Comparison of ENCODE assay signal across 23 cellular contexts in the genomic region with DNA sequence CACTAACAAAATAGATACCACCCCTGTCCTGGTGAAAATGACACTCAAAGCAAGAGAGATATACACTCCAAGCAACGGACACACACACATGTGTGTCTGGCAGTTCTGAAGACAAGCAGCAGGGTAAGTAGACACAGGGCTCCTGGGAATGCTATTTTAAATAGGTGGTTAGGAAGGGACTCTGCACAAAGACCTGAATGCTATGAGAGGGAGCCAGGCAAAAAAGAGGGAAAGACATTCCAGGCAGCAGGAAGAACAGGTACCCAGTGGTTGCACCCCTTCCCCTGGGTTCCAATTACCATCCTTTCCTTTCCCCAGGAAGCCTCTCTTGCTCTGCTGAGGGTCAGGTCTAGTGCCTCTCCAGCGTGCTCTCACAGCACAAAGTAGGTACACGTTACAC. TPM values are rescaled to one million over a fixed set of nuclear protein-coding genes. Genes with fewer than 3 reads are reported as not detected.
A peak's percentile ranks its signal among the peaks of the same experiment; 100 is the strongest.
DNase-seq lines count a peak whose midpoint lies in the region; ATAC-seq and TF ChIP-seq lines count a peak whose summit lies in the region.
"Had no signal": no experiment of that assay in that cellular context is flagged by ENCODE, and none has a peak within 500 bp of the region (broad histone marks: within the 10 kb centered on the region; RNA-seq: fewer than 3 reads in every experiment).

No MANE protein-coding gene starts in this region.

- no peaks in the 10 kb centered on the region for H3K9me3 ChIP-seq in Loucy (ENCODE audit: insufficient read depth, low read depth, low read length)
- no peaks in the 10 kb centered on the region for H3K9me3 ChIP-seq in esophagus muscularis mucosa
- H3K9me3 ChIP-seq in gastrocnemius medialis, result no peaks in the 10 kb centered on the region
- H3K9me3 ChIP-seq: Caco-2, heart left ventricle, ovary, spleen, upper lobe of right lung had no signal

- H3K4me3 Mint-ChIP-seq in activated T-cell treated with anti-CD3 and anti-CD28 coated beads, Interleukin-2, amount 50 U/mL, for 24 hours, result no peak overlapping the region
- H3K4me3 Mint-ChIP-seq: activated naive CD4-positive, alpha-beta T cell treated with anti-CD3 and anti-CD28 coated beads for 36 hours had no signal

- DNase-seq in activated T-cell treated with anti-CD3 and anti-CD28 coated beads, Interleukin-2, amount 50 U/mL, for 24 hours, result no peak
- DNase-seq in activated T-cell treated with anti-CD3 and anti-CD28 coated beads, Interleukin-2, amount 50 U/mL, for 1 hour, result no peak
- DNase-seq in esophagus muscularis mucosa (ENCODE audit: extremely low spot score), result no peak
- no peak for DNase-seq in gastrocnemius medialis
- DNase-seq in activated effector memory CD4-positive, alpha-beta T cell treated with Interleukin-2 at 50 U/mL for 16 hours, result no peak
- DNase-seq: activated naive CD4-positive, alpha-beta T cell treated with anti-CD3 and anti-CD28 coated beads for 36 hours; amygdala; Caco-2; heart left ventricle; Karpas-422; naive thymus-derived CD8-positive, alpha-beta T cell; NCI-H146; NCI-H526; NK-92 treated with Interleukin-12 subunit alpha and Interleukin-12 subunit beta, amount 100 ng/mL, for 24 hours; ovary; PC-9; Right ventricle myocardium superior; spleen; upper lobe of right lung had no signal

- H3F3A ChIP-seq in Loucy (ENCODE audit: low read depth), result no peaks in the 10 kb centered on the region

- ATAC-seq in gastrocnemius medialis, result no peak
- ATAC-seq in GM21786 (IDR thresholded peaks at IDR 0.05; ENCODE audit: unreplicated experiment), result no peak
- no peak for ATAC-seq in GM18517 (IDR thresholded peaks at IDR 0.05; ENCODE audit: unreplicated experiment)
- ATAC-seq: HCT116; heart left ventricle; naive thymus-derived CD8-positive, alpha-beta T cell; upper lobe of right lung had no signal

- H3K36me3 ChIP-seq in Loucy (ENCODE audit: insufficient read depth, low read length), result peaks cover 25% of the 10 kb centered on the region; the same call in 1 of the 2 replicates
- H3K36me3 ChIP-seq in esophagus muscularis mucosa, result peaks cover 24 to 46% (median 43%) of the 10 kb centered on the region in 4 donors
- H3K36me3 ChIP-seq in gastrocnemius medialis, result peaks cover 0 to 42% of the 10 kb centered on the region in 2 donors
- H3K36me3 ChIP-seq: ovary had no signal

- H3K4me1 ChIP-seq in Loucy (ENCODE audit: insufficient read depth, low read length, poor library complexity, severe bottlenecking), result peaks cover 28% of the 10 kb centered on the region
- H3K4me1 ChIP-seq in esophagus muscularis mucosa, result peaks cover 18 to 56% (median 51%) of the 10 kb centered on the region in 4 donors
- peaks cover 45 to 48% of the 10 kb centered on the region in 2 donors for H3K4me1 ChIP-seq in gastrocnemius medialis

- H4K20me1 ChIP-seq in Loucy (ENCODE audit: insufficient read depth, low read length, poor library complexity, severe bottlenecking), result peaks cover 24% of the 10 kb centered on the region

- H3K36me3 Mint-ChIP-seq in activated T-cell treated with anti-CD3 and anti-CD28 coated beads, Interleukin-2, amount 50 U/mL, for 24 hours (ENCODE audit: low read depth), result peaks cover 78% of the 10 kb centered on the region

- H3K27me3 Mint-ChIP-seq in activated T-cell treated with anti-CD3 and anti-CD28 coated beads, Interleukin-2, amount 50 U/mL, for 24 hours, result no peaks in the 10 kb centered on the region
- H3K27me3 Mint-ChIP-seq: naive thymus-derived CD8-positive, alpha-beta T cell had no signal

- TF ChIP-seq CTCF in Loucy (conservative IDR thresholded peaks at IDR 0.05; ENCODE audit: low read length), result no peak
- TF ChIP-seq CTCF in esophagus muscularis mucosa (IDR thresholded peaks at IDR 0.05), result no peak
- no peak for TF ChIP-seq CTCF in gastrocnemius medialis (IDR thresholded peaks at IDR 0.05 in 4 of 5, conservative IDR thresholded peaks at IDR 0.05 in 1 of 5)

- H3K4me1 Mint-ChIP-seq in activated T-cell treated with anti-CD3 and anti-CD28 coated beads, Interleukin-2, amount 50 U/mL, for 24 hours (ENCODE audit: low read depth), result peaks cover 35% of the 10 kb centered on the region

- peaks cover 55% of the 10 kb centered on the region for H3K79me2 ChIP-seq in Loucy (ENCODE audit: insufficient read depth, low read length)

- no peak for TF ChIP-seq POLR2A in esophagus muscularis mucosa (IDR thresholded peaks at IDR 0.05; ENCODE audit: low read depth)
- no peak for TF ChIP-seq POLR2A in gastrocnemius medialis (IDR thresholded peaks at IDR 0.05)

- peak overlapping the region in 3 of 4 donors; percentile 24 to 42 (median 35) for H3K27ac ChIP-seq in esophagus muscularis mucosa (replicated peaks in 1 of 4)
- peak overlapping the region; percentile 90 to 98 (median 97) for H3K27ac ChIP-seq in gastrocnemius medialis
- H3K27ac ChIP-seq: heart left ventricle, ovary, PC-9, spleen, upper lobe of right lung had no signal

- no peak overlapping the region for H2AFZ ChIP-seq in Loucy (ENCODE audit: low read length)
- H2AFZ ChIP-seq: PC-9 had no signal

- 75% methylated on average over 3 of the region's 3 CpGs for WGBS in esophagus muscularis mucosa

- H3K9me2 ChIP-seq in Loucy (replicated peaks; ENCODE audit: low read depth, low read length), result no peaks in the 10 kb centered on the region

- no peaks in the 10 kb centered on the region for H3K27me3 ChIP-seq in Loucy (ENCODE audit: insufficient read depth, low read length, poor library complexity, severe bottlenecking)
- peaks cover 0 to 5% (median 0%) of the 10 kb centered on the region in 4 donors for H3K27me3 ChIP-seq in esophagus muscularis mucosa
- H3K27me3 ChIP-seq in gastrocnemius medialis, result no peaks in the 10 kb centered on the region
- H3K27me3 ChIP-seq: heart left ventricle, ovary, spleen, upper lobe of right lung had no signal

- H3K4me3 ChIP-seq in Loucy (ENCODE audit: low read length, poor library complexity, severe bottlenecking) (no peak overlapping the region), esophagus muscularis mucosa (no peak overlapping the region), gastrocnemius medialis (peak overlapping the region in 1 of 4 donors; percentile 4)
- H3K4me3 ChIP-seq: heart left ventricle, ovary, PC-9, spleen, upper lobe of right lung had no signal

- peak overlapping the region; percentile 35 for H3K4me2 ChIP-seq in Loucy (ENCODE audit: low read depth, low read length, poor library complexity, severe bottlenecking)
- H3K4me2 ChIP-seq: PC-9 had no signal

- H3K9me3 Mint-ChIP-seq in activated T-cell treated with anti-CD3 and anti-CD28 coated beads, Interleukin-2, amount 50 U/mL, for 24 hours, result no peaks in the 10 kb centered on the region
- H3K9me3 Mint-ChIP-seq: activated naive CD4-positive, alpha-beta T cell treated with anti-CD3 and anti-CD28 coated beads for 36 hours; naive thymus-derived CD8-positive, alpha-beta T cell had no signal

- TF ChIP-seq EP300 in esophagus muscularis mucosa (IDR thresholded peaks at IDR 0.05), result no peak

- intact Hi-C loops in esophagus muscularis mucosa (cut with DNase I) (no loop called here), gastrocnemius medialis (cut with DNase I; ENCODE audit: low total_unique reads) (no loop called here)

- in situ Hi-C loops in gastrocnemius medialis (cut with MboI; ENCODE audit: low sequenced_read_pairs in 4 of 4), result no loop called here

- peak overlapping the region; percentile 68 for H3K27ac Mint-ChIP-seq in activated T-cell treated with anti-CD3 and anti-CD28 coated beads, Interleukin-2, amount 50 U/mL, for 24 hours
- H3K27ac Mint-ChIP-seq: activated naive CD4-positive, alpha-beta T cell treated with anti-CD3 and anti-CD28 coated beads for 36 hours had no signal

- H3K9ac ChIP-seq in Loucy (ENCODE audit: low read depth, low read length, poor library complexity, severe bottlenecking), result peak overlapping the region; percentile 26

RNA-seq across cellular contexts. Expression of gene UFD1, which starts 3.0 kb away (rescaled TPM):
- 10 to 100 TPM; 54.8 to 65.2 (median 57.1) TPM for total RNA-seq in esophagus muscularis mucosa
- 100 to 1,000 TPM; 106 to 199 (median 165) TPM for total RNA-seq in gastrocnemius medialis

RNA-seq across cellular contexts. Expression of gene CDC45, which starts 3.7 kb away (rescaled TPM):
- 1 to 10 TPM in 1 of 4 donors, under 1 TPM in 2, not detected in 1; 0.32 to 1.1 (median 0.42) TPM for total RNA-seq in esophagus muscularis mucosa
- total RNA-seq in gastrocnemius medialis, result under 1 TPM in 1 of 4 donors, not detected in 3; 0.27 TPM

RNA-seq across cellular contexts. Expression of gene C22orf39, which starts 28.5 kb away (rescaled TPM):
- total RNA-seq in esophagus muscularis mucosa (100 to 1,000 TPM in 3 of 4 donors, 10 to 100 TPM in 1; 92.1 to 136 (median 111) TPM), gastrocnemius medialis (100 to 1,000 TPM; 157 to 182 (median 178) TPM)

RNA-seq across cellular contexts. Expression of gene MRPL40, which starts 43.7 kb away (rescaled TPM):
- 10 to 100 TPM; 21.2 to 31.2 (median 27.7) TPM for total RNA-seq in esophagus muscularis mucosa
- 10 to 100 TPM; 53.8 to 75.1 (median 61.5) TPM for total RNA-seq in gastrocnemius medialis

RNA-seq across cellular contexts. Expression of gene HIRA, which starts 44.5 kb away (rescaled TPM):
- total RNA-seq in esophagus muscularis mucosa, result 10 to 100 TPM; 22.0 to 31.6 (median 26.5) TPM
- 10 to 100 TPM; 14.2 to 46.8 (median 24.6) TPM for total RNA-seq in gastrocnemius medialis
